Comparison of ENCODE assay signal across 7 cellular contexts in genomic region chr4:128574706-128575105, GRCh38.
DNase-seq lines count a peak whose midpoint lies in the region; ATAC-seq, FAIRE-seq and TF ChIP-seq lines count a peak whose summit lies in the region.

No MANE protein-coding gene starts in this region.

- no peak overlapping the region for H3K9ac ChIP-seq in Karpas-422 (ENCODE audit: low read length)

- no peaks in the 10 kb centered on the region for H3K36me3 ChIP-seq in Karpas-422 (ENCODE audit: insufficient read depth, low read length)
- H3K36me3 ChIP-seq in bronchial epithelial cell (ENCODE audit: control insufficient read depth, insufficient read depth, low read length): no peaks in the 10 kb centered on the region

- H3K27me3 ChIP-seq in Karpas-422 (ENCODE audit: low read length): no peaks in the 10 kb centered on the region
- H3K27me3 ChIP-seq in bronchial epithelial cell (ENCODE audit: control insufficient read depth, insufficient read depth, low read length): no peaks in the 10 kb centered on the region

- no peaks in the 10 kb centered on the region for H3K79me2 ChIP-seq in Karpas-422 (ENCODE audit: low read length)

- H3K9me2 ChIP-seq in Karpas-422 (replicated peaks; ENCODE audit: insufficient read depth, low read length): no peaks in the 10 kb centered on the region

- DNase-seq in GM12864 (ENCODE audit: low read depth) (peak; percentile 53), Karpas-422 (peak; percentile 97), bronchial epithelial cell (ENCODE audit: low read depth) (peak; percentile 69), kidney tubule cell (ENCODE audit: low spot score) (peak; percentile 91)
- peak; percentile 17 to 67 (median 33) for DNase-seq in stimulated activated CD4-positive, alpha-beta T cell treated with anti-CD3 and anti-CD28 coated beads, TNF-alpha, amount 100 ng/mL, for 24 hours (ENCODE audit: low read depth in 3 of 3)

- H3K4me3 ChIP-seq in GM12864 (ENCODE audit: low read depth, low read length) (no peak overlapping the region), Karpas-422 (ENCODE audit: low read length) (no peak overlapping the region), bronchial epithelial cell (ENCODE audit: low read depth, low read length) (no peak overlapping the region)

- no peak overlapping the region for H3K4me2 ChIP-seq in Karpas-422 (ENCODE audit: low read depth, low read length, poor library complexity, severe bottlenecking)

- no peak overlapping the region for H2AFZ ChIP-seq in Karpas-422 (ENCODE audit: low read length)

- H3K9me3 ChIP-seq in Karpas-422 (ENCODE audit: low read length): no peaks in the 10 kb centered on the region

- H3K27ac ChIP-seq in Karpas-422 (ENCODE audit: low read length): no peak overlapping the region

- TF ChIP-seq CTCF in GM12864 (IDR thresholded peaks at IDR 0.05; ENCODE audit: low read depth, low read length, missing control alignments) (peak; percentile 76), bronchial epithelial cell (IDR thresholded peaks at IDR 0.05; ENCODE audit: insufficient read depth, low read length, severe bottlenecking) (peak; percentile 79)

- ATAC-seq in GM21723 (IDR thresholded peaks at IDR 0.05; ENCODE audit: unreplicated experiment): peak; percentile 90

- H3K4me1 ChIP-seq in Karpas-422 (ENCODE audit: low read length): peaks cover under 1% of the 10 kb centered on the region; the same call in 1 of the 2 replicates

- H4K20me1 ChIP-seq in Karpas-422 (ENCODE audit: insufficient read depth, low read depth, low read length): no peaks in the 10 kb centered on the region

- peak; percentile 15 for FAIRE-seq in TTC549 (lab: Jason Lieb, UNC)
- no peak for FAIRE-seq in bronchial epithelial cell (lab: Jason Lieb, UNC)

Comparison
In these comparisons a context has a peak if more than half of its experiments do, and no peak if none do; other contexts are left out.
1. DNase-seq: peak in every context shown above with its lines; median percentile 97 in Karpas-422; 91 in kidney tubule cell; 69 in bronchial epithelial cell; 53 in GM12864; 33 in stimulated activated CD4-positive, alpha-beta T cell treated with anti-CD3 and anti-CD28 coated beads, TNF-alpha, amount 100 ng/mL, for 24 hours.